Comparison of ENCODE assay signal across 17 cellular contexts in genomic region chr5:14160116-14160515, GRCh38.
DNase-seq lines count a peak whose midpoint lies in the region; ATAC-seq lines count a peak whose summit lies in the region.
"Had no signal": no experiment of that assay in that cellular context is flagged by ENCODE, and none has a peak within 500 bp of the region (broad histone marks: within the 10 kb centered on the region; RNA-seq: fewer than 3 reads in every experiment).

No MANE protein-coding gene starts in this region.

- H3K4me3 ChIP-seq in rectal smooth muscle tissue (ENCODE audit: low read length) = no peak overlapping the region
- H3K4me3 ChIP-seq: ascending aorta, hepatocyte, testis had no signal

- H3K4me1 ChIP-seq in rectal smooth muscle tissue (ENCODE audit: control insufficient read depth, insufficient read depth, low read length) = peaks cover 30% of the 10 kb centered on the region
- H3K4me1 ChIP-seq: testis had no signal

- DNase-seq in SHP77 (lab: John Stamatoyannopoulos, UW) (peak; percentile 73 to 85), inferior parietal cortex (ENCODE audit: extremely low spot score) (no peak), MV-4-11 (lab: John Stamatoyannopoulos, UW) (no peak)
- DNase-seq: activated gamma-delta T cell treated with Interleukin-2 at 50 U/mL for 16 hours; CD4-positive, alpha-beta T cell; H7; NCI-H2081 treated with DMSO at 0.1 percent for 48 hours; PC-3; testis had no signal

- ATAC-seq in GM18519 (IDR thresholded peaks at IDR 0.05; ENCODE audit: low FRiP score, unreplicated experiment) (peak; percentile 33), HG03565 (IDR thresholded peaks at IDR 0.05; ENCODE audit: unreplicated experiment) (peak; percentile 26), HG02840 (IDR thresholded peaks at IDR 0.05; ENCODE audit: low FRiP score, unreplicated experiment) (no peak)
- ATAC-seq: esophagus mucosa, PC-3 had no signal

- H3K27me3 ChIP-seq in rectal smooth muscle tissue (ENCODE audit: control insufficient read depth, insufficient read depth, low read length) = no peaks in the 10 kb centered on the region
- H3K27me3 ChIP-seq: ascending aorta, hepatocyte, testis had no signal

- H3K36me3 ChIP-seq in rectal smooth muscle tissue (ENCODE audit: control insufficient read depth, insufficient read depth, low read length) = no peaks in the 10 kb centered on the region
- H3K36me3 ChIP-seq: ascending aorta had no signal

- H3K9ac ChIP-seq in rectal smooth muscle tissue (ENCODE audit: low read length) = no peak overlapping the region

- H3K27ac ChIP-seq in rectal smooth muscle tissue (ENCODE audit: low read depth, low read length) = peak overlapping the region; percentile 45
- H3K27ac ChIP-seq: ascending aorta, hepatocyte, testis, VCaP had no signal

Comparison
In these comparisons a context has a peak if more than half of its experiments do, and no peak if none do; other contexts are left out.
1. DNase-seq: peak in SHP77 (2 of 2); none in inferior parietal cortex (single experiment) and MV-4-11 (single experiment).